Comparison of ENCODE assay signal across 33 cellular contexts in the genomic region with DNA sequence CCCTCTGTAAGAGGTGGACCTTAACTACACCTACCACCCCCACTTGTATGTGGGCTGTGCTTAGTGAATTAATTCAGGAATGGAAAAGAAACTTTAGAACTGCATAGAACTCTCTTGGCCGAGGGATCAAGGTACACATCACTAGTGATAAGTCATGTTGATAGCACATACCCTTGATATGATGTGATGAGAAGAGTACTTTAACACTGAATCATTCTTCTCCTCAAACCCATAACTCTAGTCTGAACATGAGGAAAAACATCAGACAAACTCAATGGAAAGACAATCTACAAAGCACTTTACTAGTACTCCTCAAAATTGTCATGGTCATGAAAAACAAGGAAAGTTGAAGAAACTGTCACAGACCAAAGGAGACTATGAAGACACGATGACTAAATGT.
"Had no signal": no experiment of that assay in that cellular context is flagged by ENCODE, and none has a peak within 500 bp of the region (broad histone marks: within the 10 kb centered on the region; RNA-seq: fewer than 3 reads in every experiment).

No MANE protein-coding gene starts in this region.

- H3K27ac Mint-ChIP-seq: activated CD4-positive, alpha-beta memory T cell treated with anti-CD3 and anti-CD28 coated beads for 36 hours; activated CD4-positive, alpha-beta T cell treated with anti-CD3 and anti-CD28 coated beads for 36 hours; activated CD4-positive, alpha-beta T cell treated with anti-CD3 and anti-CD28 coated beads, Interleukin-2, amount 10 ng/mL, durations not matched to agents 24 days and 14 days; activated CD8-positive, alpha-beta memory T cell treated with anti-CD3 and anti-CD28 coated beads, Interleukin-2, amount 10 ng/mL, durations not matched to agents 7 days and 5 days; activated CD8-positive, alpha-beta T cell treated with anti-CD3 and anti-CD28 coated beads, Interleukin-2, amount 10 ng/mL, durations not matched to agents 7 days and 5 days; activated naive CD4-positive, alpha-beta T cell treated with anti-CD3 and anti-CD28 coated beads for 36 hours; activated naive CD4-positive, alpha-beta T cell treated with anti-CD3 and anti-CD28 coated beads, Interleukin-2, amount 50 U/mL, for 24 hours; activated naive CD8-positive, alpha-beta T cell treated with anti-CD3 and anti-CD28 coated beads for 36 hours; activated naive CD8-positive, alpha-beta T cell treated with anti-CD3 and anti-CD28 coated beads, Interleukin-2, amount 50 U/mL, for 24 hours; activated T-helper 1 cell treated with anti-CD3 and anti-CD28 coated beads, Interleukin-12 subunit alpha, Interleukin-12 subunit beta, Interleukin-2, Interleukin-4 antibody, amounts not matched to agents 30 ng/mL and 10 ng/mL and 1 ng/mL, durations not matched to agents 14 hours and 24 hours and 36 hours; activated T-helper 2 cell treated with anti-CD3 and anti-CD28 coated beads, Interferon-gamma antibody, Interleukin-2, Interleukin-4, amounts not matched to agents 10 μg/mL and 5 μg/mL and 100 μg/mL, durations not matched to agents 14 hours and 24 hours and 36 hours; endodermal cell had no signal

- H3K4me1 Mint-ChIP-seq: activated CD4-positive, alpha-beta T cell treated with anti-CD3 and anti-CD28 coated beads for 36 hours; activated CD4-positive, alpha-beta T cell treated with anti-CD3 and anti-CD28 coated beads, Interleukin-2, amount 10 ng/mL, durations not matched to agents 24 days and 14 days; activated CD8-positive, alpha-beta memory T cell treated with anti-CD3 and anti-CD28 coated beads, Interleukin-2, amount 10 ng/mL, durations not matched to agents 7 days and 5 days; activated naive CD4-positive, alpha-beta T cell treated with anti-CD3 and anti-CD28 coated beads, Interleukin-2, amount 50 U/mL, for 24 hours; activated naive CD8-positive, alpha-beta T cell treated with anti-CD3 and anti-CD28 coated beads for 36 hours; activated naive CD8-positive, alpha-beta T cell treated with anti-CD3 and anti-CD28 coated beads, Interleukin-2, amount 50 U/mL, for 24 hours had no signal

- H3K36me3 ChIP-seq: adrenal gland, cardiac muscle cell, colonic mucosa, esophagus muscularis mucosa, gastroesophageal sphincter, heart right ventricle had no signal

- H3K9me3 Mint-ChIP-seq: activated CD4-positive, alpha-beta memory T cell treated with anti-CD3 and anti-CD28 coated beads for 36 hours; activated CD4-positive, alpha-beta T cell treated with anti-CD3 and anti-CD28 coated beads, Interleukin-2, amount 10 ng/mL, durations not matched to agents 24 days and 14 days; activated naive CD4-positive, alpha-beta T cell treated with anti-CD3 and anti-CD28 coated beads for 36 hours; activated naive CD4-positive, alpha-beta T cell treated with anti-CD3 and anti-CD28 coated beads, Interleukin-2, amount 50 U/mL, for 24 hours; activated naive CD8-positive, alpha-beta T cell treated with anti-CD3 and anti-CD28 coated beads for 36 hours; activated naive CD8-positive, alpha-beta T cell treated with anti-CD3 and anti-CD28 coated beads, Interleukin-2, amount 50 U/mL, for 24 hours; activated T-helper 1 cell treated with anti-CD3 and anti-CD28 coated beads, Interleukin-12 subunit alpha, Interleukin-12 subunit beta, Interleukin-2, Interleukin-4 antibody, amounts not matched to agents 30 ng/mL and 10 ng/mL and 1 ng/mL, durations not matched to agents 14 hours and 24 hours and 36 hours; activated T-helper 2 cell treated with anti-CD3 and anti-CD28 coated beads, Interferon-gamma antibody, Interleukin-2, Interleukin-4, amounts not matched to agents 10 μg/mL and 5 μg/mL and 100 μg/mL, durations not matched to agents 14 hours and 24 hours and 36 hours had no signal

- H3K36me3 Mint-ChIP-seq: activated CD4-positive, alpha-beta memory T cell treated with anti-CD3 and anti-CD28 coated beads for 36 hours; activated CD8-positive, alpha-beta memory T cell treated with anti-CD3 and anti-CD28 coated beads, Interleukin-2, amount 10 ng/mL, durations not matched to agents 7 days and 5 days; activated naive CD4-positive, alpha-beta T cell treated with anti-CD3 and anti-CD28 coated beads, Interleukin-2, amount 50 U/mL, for 24 hours; activated naive CD8-positive, alpha-beta T cell treated with anti-CD3 and anti-CD28 coated beads for 36 hours had no signal

- DNase-seq: activated CD4-positive, alpha-beta memory T cell treated with anti-CD3 and anti-CD28 coated beads for 36 hours; activated CD4-positive, alpha-beta T cell treated with anti-CD3 and anti-CD28 coated beads for 36 hours; activated CD4-positive, alpha-beta T cell treated with anti-CD3 and anti-CD28 coated beads, Interleukin-2, amount 10 ng/mL, durations not matched to agents 24 days and 14 days; activated CD4-positive, CD25-positive, alpha-beta regulatory T cell; activated CD4-positive, CD25-positive, alpha-beta regulatory T cell treated with anti-CD3 and anti-CD28 coated beads, Interleukin-2, amount 50 U/mL, for 72 hours; activated CD8-positive, alpha-beta memory T cell treated with anti-CD3 and anti-CD28 coated beads, Interleukin-2, amount 10 ng/mL, durations not matched to agents 7 days and 5 days; activated CD8-positive, alpha-beta memory T cell treated with anti-CD3 and anti-CD28 coated beads, Interleukin-2, amount 50 U/mL, for 4 hours; activated CD8-positive, alpha-beta T cell treated with anti-CD3 and anti-CD28 coated beads, Interleukin-2, amount 10 ng/mL, durations not matched to agents 7 days and 5 days; activated effector memory CD4-positive, alpha-beta T cell treated with anti-CD3 and anti-CD28 coated beads, Interleukin-2, amount 50 U/mL, for 16 hours; activated naive CD4-positive, alpha-beta T cell treated with anti-CD3 and anti-CD28 coated beads for 36 hours; activated naive CD8-positive, alpha-beta T cell treated with anti-CD3 and anti-CD28 coated beads for 36 hours; activated naive CD8-positive, alpha-beta T cell treated with anti-CD3 and anti-CD28 coated beads, Interleukin-2, amount 50 U/mL, for 24 hours; activated T-cell treated with anti-CD3 and anti-CD28 coated beads, Interleukin-2, amount 50 U/mL, for 1 hour; activated T-cell treated with anti-CD3 and anti-CD28 coated beads, Interleukin-2, amount 50 U/mL, for 48 hours; adrenal gland; amygdala; aorta; body of pancreas; central memory CD4-positive, alpha-beta T cell; cerebellar nuclear complex; colonic mucosa; effector memory CD4-positive, alpha-beta T cell; endodermal cell; erythroblast; foreskin melanocyte; heart right ventricle; T-helper 2 cell had no signal

- H3K4me3 Mint-ChIP-seq: activated CD4-positive, alpha-beta memory T cell treated with anti-CD3 and anti-CD28 coated beads for 36 hours; activated CD4-positive, alpha-beta T cell treated with anti-CD3 and anti-CD28 coated beads for 36 hours; activated CD4-positive, alpha-beta T cell treated with anti-CD3 and anti-CD28 coated beads, Interleukin-2, amount 10 ng/mL, durations not matched to agents 24 days and 14 days; activated CD8-positive, alpha-beta memory T cell treated with anti-CD3 and anti-CD28 coated beads, Interleukin-2, amount 10 ng/mL, durations not matched to agents 7 days and 5 days; activated CD8-positive, alpha-beta T cell treated with anti-CD3 and anti-CD28 coated beads, Interleukin-2, amount 10 ng/mL, durations not matched to agents 7 days and 5 days; activated naive CD4-positive, alpha-beta T cell treated with anti-CD3 and anti-CD28 coated beads for 36 hours; activated naive CD4-positive, alpha-beta T cell treated with anti-CD3 and anti-CD28 coated beads, Interleukin-2, amount 50 U/mL, for 24 hours; activated naive CD8-positive, alpha-beta T cell treated with anti-CD3 and anti-CD28 coated beads for 36 hours; activated naive CD8-positive, alpha-beta T cell treated with anti-CD3 and anti-CD28 coated beads, Interleukin-2, amount 50 U/mL, for 24 hours; activated T-helper 1 cell treated with anti-CD3 and anti-CD28 coated beads, Interleukin-12 subunit alpha, Interleukin-12 subunit beta, Interleukin-2, Interleukin-4 antibody, amounts not matched to agents 30 ng/mL and 10 ng/mL and 1 ng/mL, durations not matched to agents 14 hours and 24 hours and 36 hours; endodermal cell had no signal

- H3K4me1 ChIP-seq: adrenal gland, body of pancreas, colonic mucosa, esophagus muscularis mucosa, gastroesophageal sphincter, heart right ventricle had no signal

- ATAC-seq: activated CD4-positive, alpha-beta T cell treated with anti-CD3 and anti-CD28 coated beads for 36 hours; activated CD8-positive, alpha-beta memory T cell treated with anti-CD3 and anti-CD28 coated beads, Interleukin-2, amount 10 ng/mL, durations not matched to agents 7 days and 5 days; activated CD8-positive, alpha-beta T cell treated with anti-CD3 and anti-CD28 coated beads, Interleukin-2, amount 10 ng/mL, durations not matched to agents 7 days and 5 days; activated naive CD8-positive, alpha-beta T cell treated with anti-CD3 and anti-CD28 coated beads, Interleukin-2, amount 50 U/mL, for 24 hours; body of pancreas; gastroesophageal sphincter; heart right ventricle had no signal

- H3K27me3 Mint-ChIP-seq: activated CD4-positive, alpha-beta memory T cell treated with anti-CD3 and anti-CD28 coated beads for 36 hours; activated naive CD8-positive, alpha-beta T cell treated with anti-CD3 and anti-CD28 coated beads, Interleukin-2, amount 50 U/mL, for 24 hours had no signal

- H3K27ac ChIP-seq: adrenal gland, body of pancreas, cardiac muscle cell, colonic mucosa, esophagus muscularis mucosa, gastroesophageal sphincter, heart right ventricle had no signal

- H3K9me3 ChIP-seq: adrenal gland, body of pancreas, colonic mucosa, esophagus muscularis mucosa, gastroesophageal sphincter, heart right ventricle had no signal

- H3K4me3 ChIP-seq: adrenal gland, body of pancreas, cardiac muscle cell, colonic mucosa, esophagus muscularis mucosa, gastroesophageal sphincter, heart right ventricle had no signal

- H3K27me3 ChIP-seq: adrenal gland, body of pancreas, cardiac muscle cell, colonic mucosa, esophagus muscularis mucosa, gastroesophageal sphincter, heart right ventricle had no signal
